8 cellular contexts compared by ENCODE assay signal in the genomic region with DNA sequence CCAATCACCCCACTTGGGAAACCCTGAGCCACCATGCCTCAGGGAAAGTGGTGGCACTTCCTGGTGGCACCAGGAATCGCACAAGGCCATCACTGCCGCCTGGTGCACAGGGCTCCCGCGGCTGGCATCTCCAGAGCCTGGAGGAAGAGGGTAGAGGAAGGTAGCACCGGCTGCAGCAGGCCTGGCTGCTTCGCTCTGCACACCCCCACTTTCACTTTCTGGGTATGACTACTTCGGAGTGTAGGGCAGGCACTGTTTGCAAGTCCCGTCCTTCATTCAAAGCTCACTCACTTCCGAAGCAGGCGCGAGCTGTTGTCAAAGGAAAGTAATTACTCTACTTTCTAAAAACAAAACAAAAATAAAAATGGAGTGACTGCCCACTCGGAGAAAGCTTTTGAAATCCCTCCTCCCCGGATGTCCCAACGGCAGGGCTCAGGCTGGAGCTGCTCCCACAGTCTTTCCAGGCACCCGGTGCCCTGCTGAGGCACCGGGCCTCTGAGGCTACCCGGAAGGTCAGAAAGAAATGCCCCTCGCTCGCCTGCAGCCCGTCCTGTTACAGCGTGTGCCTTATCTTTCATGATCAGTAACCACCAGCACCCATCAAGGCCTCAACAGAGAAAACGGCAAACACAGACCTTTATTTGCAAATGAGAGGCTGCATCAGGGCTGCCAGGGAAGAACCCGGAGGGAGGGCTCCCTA. TPM values are rescaled to one million over a fixed set of nuclear protein-coding genes. Genes with fewer than 3 reads are reported as not detected.
DNase-seq lines count a peak whose midpoint lies in the region; ATAC-seq and TF ChIP-seq lines count a peak whose summit lies in the region.

No MANE protein-coding gene starts in this region.

- H3K9me2 ChIP-seq in OCI-LY1 (ENCODE audit: low read depth, low read length) = no peaks in the 10 kb centered on the region

- no peaks in the 10 kb centered on the region for H3K79me2 ChIP-seq in OCI-LY1 (ENCODE audit: insufficient read depth, low read length)

- DNase-seq in AG04449 (ENCODE audit: low read depth, low spot score) (no peak), GM20000 (ENCODE audit: low spot score) (peak; percentile 91), activated T-helper 1 cell treated with Interleukin-2 at 50 U/mL for 16 hours (ENCODE audit: low read depth) (peak; percentile 23), foreskin fibroblast (peak; percentile 70 to 81), prostate gland (ENCODE audit: low spot score) (no peak), NCI-H1092 treated with DMSO at 0.1 percent for 48 hours (lab: John Stamatoyannopoulos, UW) (no peak)

- intact Hi-C loops in prostate gland (cut with DNase I) = loop anchor here (5.0 to 10.0 kb wide), 3 partner anchors 39 to 369 kb away; a partner anchor contains a TSS

- H3K4me2 ChIP-seq in OCI-LY1 (ENCODE audit: low read length) = peak overlapping the region; percentile 93

- H3K9ac ChIP-seq in OCI-LY1 (ENCODE audit: low read length) = peak overlapping the region; percentile 74; the same call in 1 of the 2 replicates

- no peaks in the 10 kb centered on the region for H3F3A ChIP-seq in OCI-LY1 (ENCODE audit: insufficient read depth, low read length)

- 4% methylated on average over 23 of the region's 23 CpGs for WGBS in prostate gland

- no peak for TF ChIP-seq CTCF in AG04449 (IDR thresholded peaks at IDR 0.05; ENCODE audit: insufficient read depth, low read length, missing control alignments)
- no peak for TF ChIP-seq CTCF in GM20000 (IDR thresholded peaks at IDR 0.05; ENCODE audit: extremely low read depth, missing control alignments)
- no peak for TF ChIP-seq CTCF in OCI-LY1 (IDR thresholded peaks at IDR 0.05; ENCODE audit: low read length)
- TF ChIP-seq CTCF in foreskin fibroblast (IDR thresholded peaks at IDR 0.05; ENCODE audit: low read depth, low read length) = no peak
- peak in 1 of 4 experiments; percentile 6 for TF ChIP-seq CTCF in prostate gland (IDR thresholded peaks at IDR 0.05)

- H3K36me3 ChIP-seq in OCI-LY1 (ENCODE audit: insufficient read depth, low read length) (no peaks in the 10 kb centered on the region), prostate gland (no peaks in the 10 kb centered on the region)

- H3K9me3 ChIP-seq in OCI-LY1 (ENCODE audit: low read length) = no peaks in the 10 kb centered on the region
- H3K9me3 ChIP-seq in prostate gland = no peaks in the 10 kb centered on the region

- H3K4me1 ChIP-seq in OCI-LY1 (ENCODE audit: insufficient read depth, low read length, severe bottlenecking) (peaks cover 15% of the 10 kb centered on the region), prostate gland (replicated peaks) (peaks cover 29% of the 10 kb centered on the region)

- no peak for TF ChIP-seq POLR2A in prostate gland (IDR thresholded peaks at IDR 0.05)

- H3K27me3 ChIP-seq in OCI-LY1 (ENCODE audit: insufficient read depth, low read length) (peaks cover 16% of the 10 kb centered on the region), prostate gland (replicated peaks; ENCODE audit: insufficient read depth) (no peaks in the 10 kb centered on the region)

- no peak overlapping the region for H2AFZ ChIP-seq in OCI-LY1 (ENCODE audit: low read length)

- H4K20me1 ChIP-seq in OCI-LY1 (ENCODE audit: insufficient read depth, low read length) = no peaks in the 10 kb centered on the region

- POLR2A ChIA-PET in AG04449 (lab: Yijun Ruan, JAX) = no interaction called here

- CTCF ChIA-PET in AG04449 (lab: Yijun Ruan, JAX) = interaction anchor here (1.1 to 2.2 kb wide), 4 partner anchors 10 to 285 kb away, joined by 3 to 5 read pairs (median 4); no protein-coding TSS in a partner anchor

- ATAC-seq in GM19452 (IDR thresholded peaks at IDR 0.05; ENCODE audit: unreplicated experiment) = no peak

- H3K4me3 ChIP-seq in AG04449 (ENCODE audit: low read depth, low read length) = peak overlapping the region; percentile 79
- peak overlapping the region; percentile 80 for H3K4me3 ChIP-seq in OCI-LY1 (ENCODE audit: low read depth, low read length, poor library complexity, severe bottlenecking)
- H3K4me3 ChIP-seq in foreskin fibroblast (ENCODE audit: low read depth in 1 of 2, low read length in 2 of 2) = peak overlapping the region; percentile 61 to 79
- peak overlapping the region; percentile 66 to 93 for H3K4me3 ChIP-seq in prostate gland

- H3K27ac ChIP-seq in OCI-LY1 (ENCODE audit: low read depth, low read length, poor library complexity, severe bottlenecking) = no peak overlapping the region
- H3K27ac ChIP-seq in prostate gland = peak overlapping the region; percentile 75 to 79

RNA-seq across cellular contexts. Expression of a gene that starts 2.0 kb away (rescaled TPM):
- 10 to 100 TPM; 31.8 to 44.3 TPM for total RNA-seq in prostate gland

RNA-seq across cellular contexts. Expression of a gene that starts 40.6 kb away (rescaled TPM):
- total RNA-seq in prostate gland = 10 to 100 TPM; 16.2 to 30.1 TPM

Comparison
In these comparisons a context has a peak if more than half of its experiments do, and no peak if none do; other contexts are left out.
1. DNase-seq: peak in GM20000 (single experiment), activated T-helper 1 cell treated with Interleukin-2 at 50 U/mL for 16 hours (single experiment) and foreskin fibroblast (2 of 2); none in AG04449 (single experiment), prostate gland (single experiment) and NCI-H1092 treated with DMSO at 0.1 percent for 48 hours (single experiment).
2. Peak in every context shown above with its lines, with median percentiles within 50 percentile points of each other: H3K4me3 ChIP-seq.